In the genomic region with DNA sequence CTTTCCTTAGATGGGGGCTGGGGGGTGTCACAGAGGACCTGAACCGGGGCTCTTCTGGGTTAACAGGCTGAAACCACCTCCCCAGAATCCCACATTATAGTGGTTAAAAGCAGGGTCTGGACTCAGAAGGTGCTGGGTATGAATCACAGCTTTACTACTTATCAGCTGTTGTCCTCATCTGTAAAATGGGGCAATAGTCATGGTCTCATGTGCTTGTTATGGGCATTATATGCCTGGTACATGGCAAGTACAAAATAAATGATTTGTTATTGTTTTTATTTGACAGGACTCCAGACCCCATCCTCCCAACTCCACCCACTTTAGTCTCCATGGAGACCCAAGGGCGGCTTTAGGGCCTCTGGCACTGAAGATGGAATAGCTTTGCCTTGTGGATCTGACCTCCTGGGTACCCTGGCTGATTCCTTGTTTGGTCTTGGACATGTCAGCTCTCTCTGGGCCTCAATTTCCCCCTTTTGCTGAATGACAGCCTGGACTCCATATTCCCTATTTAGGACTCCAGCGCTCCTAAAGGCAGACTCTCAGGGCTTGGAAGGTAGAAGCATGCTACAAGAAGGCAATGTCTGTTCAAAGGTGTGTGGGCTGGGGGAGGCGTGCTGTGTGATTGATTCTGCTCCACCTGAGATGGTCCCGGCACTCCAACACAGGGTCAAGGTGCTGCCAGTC, we compare ENCODE assay signal across 8 cellular contexts. TPM values are rescaled to one million over a fixed set of nuclear protein-coding genes. Genes with fewer than 3 reads are reported as not detected.
DNase-seq lines count a peak whose midpoint lies in the region; ATAC-seq and TF ChIP-seq lines count a peak whose summit lies in the region.

No MANE protein-coding gene starts in this region.

- POLR2A ChIA-PET in RWPE1 (lab: Yijun Ruan, JAX; ENCODE audit: low non-redundant PET) = interaction anchor here (0.6 to 1.0 kb wide), 3 partner anchors 17 to 26 kb away, joined by 3 to 4 read pairs (median 4); no protein-coding TSS in a partner anchor

- H4K20me1 ChIP-seq in GM23248 (ENCODE audit: insufficient read depth) = no peaks in the 10 kb centered on the region

- no peak for TF ChIP-seq POLR2A in gastrocnemius medialis (IDR thresholded peaks at IDR 0.05)

- no peak for TF ChIP-seq CTCF in RWPE1 (conservative IDR thresholded peaks at IDR 0.05; ENCODE audit: low read depth)
- TF ChIP-seq CTCF in fibroblast of mammary gland (conservative IDR thresholded peaks at IDR 0.05; ENCODE audit: control insufficient read depth, insufficient read depth, low read depth, low read length) = no peak
- TF ChIP-seq CTCF in gastrocnemius medialis (IDR thresholded peaks at IDR 0.05 in 4 of 5, conservative IDR thresholded peaks at IDR 0.05 in 1 of 5) = no peak

- no peaks in the 10 kb centered on the region for H3K27me3 ChIP-seq in GM23248 (replicated peaks; ENCODE audit: insufficient read depth)
- no peaks in the 10 kb centered on the region for H3K27me3 ChIP-seq in gastrocnemius medialis

- no peaks in the 10 kb centered on the region for H3K36me3 ChIP-seq in GM23248 (ENCODE audit: low read depth)
- H3K36me3 ChIP-seq in gastrocnemius medialis = no peaks in the 10 kb centered on the region

- H3K79me2 ChIP-seq in GM23248 (ENCODE audit: insufficient read depth) = peaks cover 40% of the 10 kb centered on the region

- H3K9me3 ChIP-seq in GM23248 (ENCODE audit: low read depth) (no peaks in the 10 kb centered on the region), gastrocnemius medialis (no peaks in the 10 kb centered on the region)

- peak overlapping the region; percentile 93 for H3K4me3 ChIP-seq in GM23248
- H3K4me3 ChIP-seq in fibroblast of mammary gland (ENCODE audit: control insufficient read depth, low read depth, low read length) = peak overlapping the region; percentile 92
- peak overlapping the region; percentile 60 to 78 (median 73) for H3K4me3 ChIP-seq in gastrocnemius medialis

- in situ Hi-C loops in GM23248 (cut with MboI) = loop anchor here (10.0 kb wide), 1 partner anchor 126 kb away; no protein-coding TSS in a partner anchor
- in situ Hi-C loops in gastrocnemius medialis (cut with MboI; ENCODE audit: low sequenced_read_pairs in 4 of 4) = loop anchor here in 3 of 4 donors (10.0 kb wide), 3 partner anchors 74 to 116 kb away; a partner anchor contains a TSS

- peak overlapping the region; percentile 86 for H2AFZ ChIP-seq in GM23248

- intact Hi-C loops in gastrocnemius medialis (cut with DNase I; ENCODE audit: low total_unique reads) = loop anchor here (5.0 kb wide), 2 partner anchors 43 to 212 kb away; a partner anchor contains a TSS

- CTCF ChIA-PET in RWPE1 (lab: Yijun Ruan, JAX) = interaction anchor here (0.6 kb wide), 1 partner anchor 44 kb away, joined by 3 read pairs; no protein-coding TSS in a partner anchor

- ATAC-seq in gastrocnemius medialis (no peak), HG02763 (IDR thresholded peaks at IDR 0.05; ENCODE audit: unreplicated experiment) (no peak), HG03469 (IDR thresholded peaks at IDR 0.05; ENCODE audit: unreplicated experiment) (no peak), GM21526 (IDR thresholded peaks at IDR 0.05; ENCODE audit: low FRiP score, unreplicated experiment) (no peak)

- WGBS in GM23248 (ENCODE audit: low coverage in 1 of 2, low lambda C conversion rate in 2 of 2, missing lambda C conversion rate in 2 of 2), 2 experiments = 20 to 23% methylated on average over 5 of the region's 5 CpGs

- H3K27ac ChIP-seq in GM23248 = peak overlapping the region; percentile 84
- peak overlapping the region; percentile 86 for H3K27ac ChIP-seq in RWPE1
- H3K27ac ChIP-seq in gastrocnemius medialis = peak overlapping the region; percentile 85 to 93 (median 92)

- DNase-seq in GM23248 (no peak), RWPE1 (ENCODE audit: low spot score) (no peak), fibroblast of mammary gland (ENCODE audit: low read depth) (no peak), gastrocnemius medialis (no peak), hypothalamus (lab: John Stamatoyannopoulos, UW) (no peak)

- H3K4me2 ChIP-seq in GM23248 (ENCODE audit: unreplicated experiment) = peak overlapping the region; percentile 97

- H3K9ac ChIP-seq in GM23248 = peak overlapping the region; percentile 85

- peaks cover 27% of the 10 kb centered on the region for H3K4me1 ChIP-seq in GM23248 (ENCODE audit: insufficient read depth)
- H3K4me1 ChIP-seq in gastrocnemius medialis = peaks cover 18 to 42% of the 10 kb centered on the region in 2 donors

- H3K9me2 ChIP-seq in GM23248 (ENCODE audit: insufficient read depth) = no peaks in the 10 kb centered on the region

- no peaks in the 10 kb centered on the region for H3F3A ChIP-seq in GM23248 (ENCODE audit: insufficient read depth)

RNA-seq across cellular contexts. Expression of a gene that starts 0.8 kb away (rescaled TPM):
- total RNA-seq in GM23248 (2014; rRNA removed; shearing (Covaris generic)) = 160 and 175 TPM in 2 replicates
- polyA plus RNA-seq in GM23248 (2016; fragmentation: Nextera tagmentation; extraction: Ambion mirVana) = 96.7 and 98.1 TPM in 2 replicates
- 100 to 1,000 TPM in 1 of 4 donors, 10 to 100 TPM in 3; 39.5 to 104 (median 45.3) TPM for total RNA-seq in gastrocnemius medialis

RNA-seq across cellular contexts. Expression of a gene that starts 27.1 kb away (rescaled TPM):
- total RNA-seq in GM23248 (2014; rRNA removed; shearing (Covaris generic)) = 216 and 268 TPM in 2 replicates
- polyA plus RNA-seq in GM23248 (2016; fragmentation: Nextera tagmentation; extraction: Ambion mirVana) = 522 and 537 TPM in 2 replicates
- 100 to 1,000 TPM; 144 to 184 (median 157) TPM for total RNA-seq in gastrocnemius medialis

RNA-seq across cellular contexts. Expression of a gene that starts 42.5 kb away (rescaled TPM):
- total RNA-seq in GM23248 (2014; rRNA removed; shearing (Covaris generic)) = 0.13 TPM in 1 of 2 replicates, not detected in the other
- polyA plus RNA-seq in GM23248 (2016; fragmentation: Nextera tagmentation; extraction: Ambion mirVana) = 0.15 and 0.26 TPM in 2 replicates
- total RNA-seq in gastrocnemius medialis = under 1 TPM; 0.15 to 0.33 (median 0.28) TPM
